In genomic region chr1:177978530-177978929, GRCh38 we compare ENCODE assay signal across 3 cellular contexts.
TF ChIP-seq lines count a peak whose summit lies in the region.

No MANE protein-coding gene starts in this region.

TF ChIP-seq in A549, 52 proteins besides CTCF, POLR2A, EP300 and RAD21:
- TF ChIP-seq ZSCAN20 (CRISPR knock-in tag; IDR thresholded peaks at IDR 0.05) (no peak), MAZ (IDR thresholded peaks at IDR 0.05; ENCODE audit: borderline replicate concordance, low read depth, low read length) (no peak), RCOR1 (IDR thresholded peaks at IDR 0.05; ENCODE audit: low read depth, low read length) (no peak), ZC3H11A (IDR thresholded peaks at IDR 0.05) (peak; percentile 93)

TF ChIP-seq in HEK293, 187 proteins besides CTCF, POLR2A, EP300 and RAD21 (continues in another document):
- TF ChIP-seq ZNF354C (tag by site-specific recombination; IDR thresholded peaks at IDR 0.05; ENCODE audit: borderline replicate concordance, low read depth) (no peak), ZNF529 (tag by site-specific recombination; IDR thresholded peaks at IDR 0.05; ENCODE audit: insufficient replicate concordance) (peak; percentile 18), ZNF394 (tag by site-specific recombination; IDR thresholded peaks at IDR 0.05; ENCODE audit: borderline replicate concordance) (peak; percentile 76; the same call in 1 of the 2 replicates), ZNF10 (tag by site-specific recombination; IDR thresholded peaks at IDR 0.05) (no peak), RBAK (tag by site-specific recombination; IDR thresholded peaks at IDR 0.05) (no peak), ZBTB26 (tag by site-specific recombination; optimal IDR thresholded peaks at IDR 0.05) (no peak), ZNF513 (tag by site-specific recombination; IDR thresholded peaks at IDR 0.05) (no peak), ZNF404 (tag by site-specific recombination; IDR thresholded peaks at IDR 0.05) (0 out of 2 replicates have a peak, but pooled peaks have one; percentile 17), BCL6B (tag by site-specific recombination; IDR thresholded peaks at IDR 0.05) (no peak), ZNF140 (tag by site-specific recombination; IDR thresholded peaks at IDR 0.05) (peak; percentile 71), ZNF23 (tag by site-specific recombination; IDR thresholded peaks at IDR 0.05; ENCODE audit: borderline replicate concordance) (no peak), ZNF629 (tag by site-specific recombination; IDR thresholded peaks at IDR 0.05) (0 out of 2 replicates have a peak, but pooled peaks have one; percentile 14), ZNF510 (tag by site-specific recombination; IDR thresholded peaks at IDR 0.05; ENCODE audit: insufficient replicate concordance) (peak; percentile 24), ZNF2 (tag by site-specific recombination; IDR thresholded peaks at IDR 0.05) (no peak)
- TF ChIP-seq, protein P1, sequence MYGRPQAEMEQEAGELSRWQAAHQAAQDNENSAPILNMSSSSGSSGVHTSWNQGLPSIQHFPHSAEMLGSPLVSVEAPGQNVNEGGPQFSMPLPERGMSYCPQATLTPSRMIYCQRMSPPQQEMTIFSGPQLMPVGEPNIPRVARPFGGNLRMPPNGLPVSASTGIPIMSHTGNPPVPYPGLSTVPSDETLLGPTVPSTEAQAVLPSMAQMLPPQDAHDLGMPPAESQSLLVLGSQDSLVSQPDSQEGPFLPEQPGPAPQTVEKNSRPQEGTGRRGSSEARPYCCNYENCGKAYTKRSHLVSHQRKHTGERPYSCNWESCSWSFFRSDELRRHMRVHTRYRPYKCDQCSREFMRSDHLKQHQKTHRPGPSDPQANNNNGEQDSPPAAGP (tag by site-specific recombination; IDR thresholded peaks at IDR 0.05) = no peak
- TF ChIP-seq, protein P2, sequence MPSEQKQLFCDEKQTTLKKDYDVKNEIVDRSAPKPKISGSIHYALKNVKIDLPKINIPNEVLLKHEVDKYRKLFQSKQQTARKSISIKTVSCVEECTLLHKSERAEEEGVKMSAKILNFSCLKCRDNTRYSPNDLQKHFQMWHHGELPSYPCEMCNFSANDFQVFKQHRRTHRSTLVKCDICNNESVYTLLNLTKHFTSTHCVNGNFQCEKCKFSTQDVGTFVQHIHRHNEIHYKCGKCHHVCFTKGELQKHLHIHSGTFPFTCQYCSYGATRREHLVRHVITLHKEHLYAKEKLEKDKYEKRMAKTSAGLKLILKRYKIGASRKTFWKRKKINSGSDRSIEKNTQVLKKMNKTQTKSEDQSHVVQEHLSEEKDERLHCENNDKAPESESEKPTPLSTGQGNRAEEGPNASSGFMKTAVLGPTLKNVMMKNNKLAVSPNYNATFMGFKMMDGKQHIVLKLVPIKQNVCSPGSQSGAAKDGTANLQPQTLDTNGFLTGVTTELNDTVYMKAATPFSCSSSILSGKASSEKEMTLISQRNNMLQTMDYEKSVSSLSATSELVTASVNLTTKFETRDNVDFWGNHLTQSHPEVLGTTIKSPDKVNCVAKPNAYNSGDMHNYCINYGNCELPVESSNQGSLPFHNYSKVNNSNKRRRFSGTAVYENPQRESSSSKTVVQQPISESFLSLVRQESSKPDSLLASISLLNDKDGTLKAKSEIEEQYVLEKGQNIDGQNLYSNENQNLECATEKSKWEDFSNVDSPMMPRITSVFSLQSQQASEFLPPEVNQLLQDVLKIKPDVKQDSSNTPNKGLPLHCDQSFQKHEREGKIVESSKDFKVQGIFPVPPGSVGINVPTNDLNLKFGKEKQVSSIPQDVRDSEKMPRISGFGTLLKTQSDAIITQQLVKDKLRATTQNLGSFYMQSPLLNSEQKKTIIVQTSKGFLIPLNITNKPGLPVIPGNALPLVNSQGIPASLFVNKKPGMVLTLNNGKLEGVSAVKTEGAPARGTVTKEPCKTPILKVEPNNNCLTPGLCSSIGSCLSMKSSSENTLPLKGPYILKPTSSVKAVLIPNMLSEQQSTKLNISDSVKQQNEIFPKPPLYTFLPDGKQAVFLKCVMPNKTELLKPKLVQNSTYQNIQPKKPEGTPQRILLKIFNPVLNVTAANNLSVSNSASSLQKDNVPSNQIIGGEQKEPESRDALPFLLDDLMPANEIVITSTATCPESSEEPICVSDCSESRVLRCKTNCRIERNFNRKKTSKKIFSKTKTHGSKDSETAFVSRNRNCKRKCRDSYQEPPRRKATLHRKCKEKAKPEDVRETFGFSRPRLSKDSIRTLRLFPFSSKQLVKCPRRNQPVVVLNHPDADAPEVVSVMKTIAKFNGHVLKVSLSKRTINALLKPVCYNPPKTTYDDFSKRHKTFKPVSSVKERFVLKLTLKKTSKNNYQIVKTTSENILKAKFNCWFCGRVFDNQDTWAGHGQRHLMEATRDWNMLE (tag by site-specific recombination; conservative IDR thresholded peaks at IDR 0.05; ENCODE audit: low read depth) = peak; percentile 84

TF ChIP-seq in K562, 482 proteins besides CTCF, POLR2A, EP300 and RAD21:
- no peak for TF ChIP-seq PCBP2 (IDR thresholded peaks at IDR 0.05; ENCODE audit: low read depth, low read length, poor library complexity, severe bottlenecking)
- TF ChIP-seq ZC3H11A (IDR thresholded peaks at IDR 0.05; ENCODE audit: low read depth, low read length) = 0 out of 2 replicates have a peak, but pooled peaks have one; percentile 68
TF ChIP-seq in K562: peak in this region for 1.
